Comparison of ENCODE assay signal across 10 cellular contexts in the genomic region with DNA sequence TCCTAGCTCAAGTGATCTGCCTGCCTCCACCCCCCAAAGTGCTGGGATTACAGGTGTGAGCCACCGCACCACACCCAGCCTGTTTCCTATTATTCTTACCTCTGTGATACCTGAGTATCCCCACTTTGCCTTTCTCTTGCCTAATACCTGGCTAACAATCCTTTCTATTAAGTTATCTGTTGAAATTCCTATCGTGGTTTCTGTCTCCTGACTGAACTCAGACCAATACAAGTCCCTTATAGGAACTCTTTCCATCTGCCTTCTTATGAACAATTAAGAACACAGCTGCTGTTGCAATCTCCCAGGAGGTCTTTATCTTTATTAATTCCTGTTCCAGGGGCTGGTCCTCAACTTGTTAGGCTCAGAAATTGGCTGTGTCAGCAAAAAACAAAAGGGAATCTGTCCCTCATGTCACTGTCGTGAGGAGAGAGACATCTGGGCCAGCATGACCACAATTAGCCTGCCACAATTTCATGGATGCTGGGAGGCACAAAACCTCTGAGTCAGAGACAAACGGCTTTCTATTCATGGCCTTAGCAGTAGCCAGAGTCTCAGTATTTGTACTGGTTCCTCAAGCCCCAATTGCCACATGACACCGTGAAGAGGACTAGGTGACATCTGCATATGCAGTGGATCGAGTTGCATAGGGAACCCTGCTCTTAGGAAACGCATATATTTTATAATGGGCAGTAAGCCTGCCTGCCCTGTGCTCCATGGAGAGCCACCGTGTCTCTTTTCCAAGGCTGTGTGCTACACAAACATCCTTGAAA. TPM values are rescaled to one million over a fixed set of nuclear protein-coding genes. Genes with fewer than 3 reads are reported as not detected.
A peak's percentile ranks its signal among the peaks of the same experiment; 100 is the strongest.
DNase-seq lines count a peak whose midpoint lies in the region; ATAC-seq and TF ChIP-seq lines count a peak whose summit lies in the region.
"Had no signal": no experiment of that assay in that cellular context is flagged by ENCODE, and none has a peak within 500 bp of the region (broad histone marks: within the 10 kb centered on the region; RNA-seq: fewer than 3 reads in every experiment).

No MANE protein-coding gene starts in this region.

- peak; percentile 52 for DNase-seq in GM23248
- DNase-seq in NCI-H524 (lab: John Stamatoyannopoulos, UW) = peak; percentile 48 to 91
- peak; percentile 21 for DNase-seq in dermis blood vessel endothelial cell
- DNase-seq in CD8-positive, alpha-beta T cell = no peak
- DNase-seq in hypothalamus (lab: John Stamatoyannopoulos, UW) = no peak
- no peak for DNase-seq in dedifferentiated amniotic fluid mesenchymal stem cell (ENCODE audit: extremely low spot score)
- DNase-seq: activated CD8-positive, alpha-beta memory T cell treated with anti-CD3 and anti-CD28 coated beads, Interleukin-2, amount 50 U/mL, for 48 hours had no signal

- no peak overlapping the region for H3K4me3 Mint-ChIP-seq in CD8-positive, alpha-beta T cell

- H3K36me3 ChIP-seq in GM23248 (ENCODE audit: low read depth) (no peaks in the 10 kb centered on the region), parathyroid adenoma (ENCODE audit: control insufficient read depth, insufficient read depth, low read length) (no peaks in the 10 kb centered on the region)
- no peaks in the 10 kb centered on the region for H3K36me3 ChIP-seq in CD8-positive, alpha-beta T cell (ENCODE audit: insufficient read depth, low read length)
- H3K36me3 ChIP-seq: cardiac muscle cell had no signal

- TF ChIP-seq CTCF in parathyroid adenoma (IDR thresholded peaks at IDR 0.05) = no peak
- no peak for TF ChIP-seq CTCF in CD8-positive, alpha-beta T cell (IDR thresholded peaks at IDR 0.05)

- H3K9ac ChIP-seq in GM23248 = no peak overlapping the region
- H3K9ac ChIP-seq in parathyroid adenoma = no peak overlapping the region

- H3K4me1 ChIP-seq in GM23248 (ENCODE audit: insufficient read depth) = peaks cover 47% of the 10 kb centered on the region
- H3K4me1 ChIP-seq in parathyroid adenoma = peaks cover 20% of the 10 kb centered on the region
- no peaks in the 10 kb centered on the region for H3K4me1 ChIP-seq in CD8-positive, alpha-beta T cell (ENCODE audit: insufficient read depth, low read length)

- no peak for ATAC-seq in CD8-positive, alpha-beta T cell
- no peak for ATAC-seq in HG03521 (IDR thresholded peaks at IDR 0.05; ENCODE audit: unreplicated experiment)

- H3K27ac ChIP-seq in GM23248 (0 out of 2 replicates have a peak overlapping the region, but pooled peaks have one; percentile 8), parathyroid adenoma (peak overlapping the region; percentile 89)
- no peak overlapping the region for H3K27ac ChIP-seq in CD8-positive, alpha-beta T cell (ENCODE audit: low read depth, low read length)
- H3K27ac ChIP-seq: cardiac muscle cell had no signal

- WGBS in GM23248 (ENCODE audit: low coverage in 1 of 2, low lambda C conversion rate in 2 of 2, missing lambda C conversion rate in 2 of 2), 2 experiments = 62% methylated on average over 8 of the region's 8 CpGs

- H3K27me3 ChIP-seq in GM23248 (replicated peaks; ENCODE audit: insufficient read depth) = no peaks in the 10 kb centered on the region
- H3K27me3 ChIP-seq in parathyroid adenoma (ENCODE audit: control insufficient read depth, insufficient read depth, low read length) = no peaks in the 10 kb centered on the region
- H3K27me3 ChIP-seq in CD8-positive, alpha-beta T cell (ENCODE audit: insufficient read depth, low read length) = no peaks in the 10 kb centered on the region
- H3K27me3 ChIP-seq: cardiac muscle cell had no signal

- H4K20me1 ChIP-seq in GM23248 (ENCODE audit: insufficient read depth) = no peaks in the 10 kb centered on the region

- H3K4me1 Mint-ChIP-seq in CD8-positive, alpha-beta T cell (ENCODE audit: low read depth) = no peaks in the 10 kb centered on the region

- H3K9me2 ChIP-seq in GM23248 (ENCODE audit: insufficient read depth) = no peaks in the 10 kb centered on the region

- H3K27me3 Mint-ChIP-seq in CD8-positive, alpha-beta T cell (ENCODE audit: low read depth) = peaks cover 11% of the 10 kb centered on the region

- H3K9me3 ChIP-seq in GM23248 (ENCODE audit: low read depth) (no peaks in the 10 kb centered on the region), parathyroid adenoma (ENCODE audit: control insufficient read depth, low read length) (no peaks in the 10 kb centered on the region)
- no peaks in the 10 kb centered on the region for H3K9me3 ChIP-seq in CD8-positive, alpha-beta T cell (ENCODE audit: low read length)

- H3K4me2 ChIP-seq in GM23248 (ENCODE audit: unreplicated experiment) (no peak overlapping the region), parathyroid adenoma (ENCODE audit: low read length) (no peak overlapping the region)

- in situ Hi-C loops in GM23248 (cut with MboI) = no loop called here

- H3K79me2 ChIP-seq in GM23248 (ENCODE audit: insufficient read depth) (no peaks in the 10 kb centered on the region), parathyroid adenoma (no peaks in the 10 kb centered on the region)

- H3K27ac Mint-ChIP-seq in CD8-positive, alpha-beta T cell = no peak overlapping the region

- no peaks in the 10 kb centered on the region for H3K9me3 Mint-ChIP-seq in CD8-positive, alpha-beta T cell

- H3K4me3 ChIP-seq in GM23248 (no peak overlapping the region), parathyroid adenoma (ENCODE audit: low read depth, low read length) (no peak overlapping the region)
- H3K4me3 ChIP-seq in CD8-positive, alpha-beta T cell (ENCODE audit: low read depth, low read length) = no peak overlapping the region
- H3K4me3 ChIP-seq: cardiac muscle cell had no signal

- no peak overlapping the region for H2AFZ ChIP-seq in GM23248
- H2AFZ ChIP-seq in parathyroid adenoma = peak overlapping the region; percentile 47

- intact Hi-C loops in CD8-positive, alpha-beta T cell (cut with DNase I, micrococcal nuclease) = no loop called here

- H3K36me3 Mint-ChIP-seq in CD8-positive, alpha-beta T cell = no peaks in the 10 kb centered on the region

- CTCF ChIA-PET in CD8-positive, alpha-beta T cell (lab: Charles Lee) = interaction anchor here (0.8 kb wide), 1 partner anchor 80 kb away, joined by 3 read pairs; no protein-coding TSS in a partner anchor

- POLR2A ChIA-PET in CD8-positive, alpha-beta T cell (lab: Charles Lee) = no interaction called here

- peaks cover 35% of the 10 kb centered on the region for H3F3A ChIP-seq in GM23248 (ENCODE audit: insufficient read depth)

RNA-seq across cellular contexts. Expression of gene NUFIP1, which starts 58.2 kb away (rescaled TPM):
- 1.0 and 1.3 TPM in 2 replicates for total RNA-seq in GM23248 (2014; rRNA removed; shearing (Covaris generic))
- polyA plus RNA-seq in GM23248 (2016; fragmentation: Nextera tagmentation; extraction: Ambion mirVana) = 5.5 TPM in 2 replicates
- 2.4 and 2.8 TPM in 2 replicates for total RNA-seq in dermis blood vessel endothelial cell
- 1 to 10 TPM; 5.2 to 6.1 TPM for total RNA-seq in CD8-positive, alpha-beta T cell

RNA-seq across cellular contexts. Expression of gene GPALPP1, which starts 58.2 kb away (rescaled TPM):
- 22.8 and 29.2 TPM in 2 replicates for total RNA-seq in GM23248 (2014; rRNA removed; shearing (Covaris generic))
- 18.5 and 21.2 TPM in 2 replicates for polyA plus RNA-seq in GM23248 (2016; fragmentation: Nextera tagmentation; extraction: Ambion mirVana)
- 28.4 and 29.5 TPM in 2 replicates for total RNA-seq in dermis blood vessel endothelial cell
- total RNA-seq in CD8-positive, alpha-beta T cell = 10 to 100 TPM; 16.7 to 17.8 TPM

Comparison
In these comparisons a context has a peak if more than half of its experiments do, and no peak if none do; other contexts are left out.
1. DNase-seq: peak in GM23248 (single experiment), NCI-H524 (2 of 2) and dermis blood vessel endothelial cell (single experiment); none in CD8-positive, alpha-beta T cell (0 of 7), hypothalamus (0 of 51) and dedifferentiated amniotic fluid mesenchymal stem cell (single experiment).